ENCODE assay signal across 13 cellular contexts in genomic region chr11:36385121-36385530, GRCh38.
DNase-seq lines count a peak whose midpoint lies in the region; ATAC-seq lines count a peak whose summit lies in the region.
"Had no signal": no experiment of that assay in that cellular context is flagged by ENCODE, and none has a peak within 500 bp of the region (broad histone marks: within the 10 kb centered on the region; RNA-seq: fewer than 3 reads in every experiment).

No MANE protein-coding gene starts in this region.

- H3K36me3 Mint-ChIP-seq in activated T-cell treated with anti-CD3 and anti-CD28 coated beads, Interleukin-2, amount 50 U/mL, for 24 hours (ENCODE audit: low read depth), result peaks cover 7% of the 10 kb centered on the region
- peaks cover 70% of the 10 kb centered on the region for H3K36me3 Mint-ChIP-seq in effector memory CD8-positive, alpha-beta T cell (ENCODE audit: insufficient read depth)
- H3K36me3 Mint-ChIP-seq in stimulated activated naive CD8-positive, alpha-beta T cell treated with anti-CD3 and anti-CD28 coated beads, Interleukin-15, Interleukin-2, amounts not matched to agents 100 ng/mL and 50 ng/mL, for 24 hours (ENCODE audit: low read depth), result peaks cover 7% of the 10 kb centered on the region

- H3K27me3 Mint-ChIP-seq in activated T-cell treated with anti-CD3 and anti-CD28 coated beads, Interleukin-2, amount 50 U/mL, for 24 hours, result peaks cover 11% of the 10 kb centered on the region
- no peaks in the 10 kb centered on the region for H3K27me3 Mint-ChIP-seq in effector memory CD8-positive, alpha-beta T cell
- H3K27me3 Mint-ChIP-seq in stimulated activated naive CD8-positive, alpha-beta T cell treated with anti-CD3 and anti-CD28 coated beads, Interleukin-15, Interleukin-2, amounts not matched to agents 100 ng/mL and 50 ng/mL, for 24 hours, result peaks cover 12% of the 10 kb centered on the region

- DNase-seq in activated T-cell treated with anti-CD3 and anti-CD28 coated beads, Interleukin-2, amount 50 U/mL, for 24 hours, result no peak
- DNase-seq in activated T-cell treated with anti-CD3 and anti-CD28 coated beads for 4 hours, result no peak
- peak; percentile 97 for DNase-seq in NCI-H69 (lab: John Stamatoyannopoulos, UW)
- peak in 2 of 3 experiments; percentile 8 to 23 for DNase-seq in effector memory CD8-positive, alpha-beta T cell
- DNase-seq in NCI-H1092 treated with DMSO at 0.1 percent for 48 hours (lab: John Stamatoyannopoulos, UW), result no peak
- DNase-seq in NCI-H1048 (lab: John Stamatoyannopoulos, UW), result no peak
- DNase-seq: cerebellar nuclear complex; hypothalamus; SHP77; spleen; stimulated activated naive CD4-positive, alpha-beta T cell treated with Interleukin-2 at 50 U/mL for 16 hours had no signal

- peak; percentile 87 for ATAC-seq in effector memory CD8-positive, alpha-beta T cell (replicated peaks)
- no peak for ATAC-seq in HG03442 (IDR thresholded peaks at IDR 0.05; ENCODE audit: unreplicated experiment)

- peak overlapping the region; percentile 28 for H3K27ac Mint-ChIP-seq in activated T-cell treated with anti-CD3 and anti-CD28 coated beads, Interleukin-2, amount 50 U/mL, for 24 hours
- H3K27ac Mint-ChIP-seq in effector memory CD8-positive, alpha-beta T cell, result peak overlapping the region; percentile 88 to 97
- peak overlapping the region; percentile 24 for H3K27ac Mint-ChIP-seq in stimulated activated naive CD8-positive, alpha-beta T cell treated with anti-CD3 and anti-CD28 coated beads, Interleukin-15, Interleukin-2, amounts not matched to agents 100 ng/mL and 50 ng/mL, for 24 hours

- H3K4me1 Mint-ChIP-seq in activated T-cell treated with anti-CD3 and anti-CD28 coated beads, Interleukin-2, amount 50 U/mL, for 24 hours (ENCODE audit: low read depth), result peaks cover 37% of the 10 kb centered on the region
- peaks cover 61 to 81% of the 10 kb centered on the region in 2 donors for H3K4me1 Mint-ChIP-seq in effector memory CD8-positive, alpha-beta T cell (ENCODE audit: low read depth in 2 of 2)
- H3K4me1 Mint-ChIP-seq in stimulated activated naive CD8-positive, alpha-beta T cell treated with anti-CD3 and anti-CD28 coated beads, Interleukin-15, Interleukin-2, amounts not matched to agents 100 ng/mL and 50 ng/mL, for 24 hours (ENCODE audit: low read depth), result peaks cover 55% of the 10 kb centered on the region

- no peaks in the 10 kb centered on the region for H3K9me3 Mint-ChIP-seq in activated T-cell treated with anti-CD3 and anti-CD28 coated beads, Interleukin-2, amount 50 U/mL, for 24 hours
- no peaks in the 10 kb centered on the region for H3K9me3 Mint-ChIP-seq in effector memory CD8-positive, alpha-beta T cell
- no peaks in the 10 kb centered on the region for H3K9me3 Mint-ChIP-seq in stimulated activated naive CD8-positive, alpha-beta T cell treated with anti-CD3 and anti-CD28 coated beads, Interleukin-15, Interleukin-2, amounts not matched to agents 100 ng/mL and 50 ng/mL, for 24 hours

- H3K4me3 Mint-ChIP-seq in activated T-cell treated with anti-CD3 and anti-CD28 coated beads, Interleukin-2, amount 50 U/mL, for 24 hours, result no peak overlapping the region
- H3K4me3 Mint-ChIP-seq in effector memory CD8-positive, alpha-beta T cell, result peak overlapping the region; percentile 51 to 77
- no peak overlapping the region for H3K4me3 Mint-ChIP-seq in stimulated activated naive CD8-positive, alpha-beta T cell treated with anti-CD3 and anti-CD28 coated beads, Interleukin-15, Interleukin-2, amounts not matched to agents 100 ng/mL and 50 ng/mL, for 24 hours

Comparison
In these comparisons a context has a peak if more than half of its experiments do, and no peak if none do; other contexts are left out.
1. DNase-seq: peak in NCI-H69 (single experiment) and effector memory CD8-positive, alpha-beta T cell (2 of 3); none in activated T-cell treated with anti-CD3 and anti-CD28 coated beads, Interleukin-2, amount 50 U/mL, for 24 hours (single experiment), activated T-cell treated with anti-CD3 and anti-CD28 coated beads for 4 hours (single experiment), NCI-H1092 treated with DMSO at 0.1 percent for 48 hours (single experiment) and NCI-H1048 (single experiment).
2. H3K27ac Mint-ChIP-seq: peak in every context shown above with its lines; median percentile 92 in effector memory CD8-positive, alpha-beta T cell; 28 in activated T-cell treated with anti-CD3 and anti-CD28 coated beads, Interleukin-2, amount 50 U/mL, for 24 hours; 24 in stimulated activated naive CD8-positive, alpha-beta T cell treated with anti-CD3 and anti-CD28 coated beads, Interleukin-15, Interleukin-2, amounts not matched to agents 100 ng/mL and 50 ng/mL, for 24 hours.
3. H3K4me3 Mint-ChIP-seq: peak in effector memory CD8-positive, alpha-beta T cell (2 of 2); none in activated T-cell treated with anti-CD3 and anti-CD28 coated beads, Interleukin-2, amount 50 U/mL, for 24 hours (single experiment) and stimulated activated naive CD8-positive, alpha-beta T cell treated with anti-CD3 and anti-CD28 coated beads, Interleukin-15, Interleukin-2, amounts not matched to agents 100 ng/mL and 50 ng/mL, for 24 hours (single experiment).